In genomic region chr1:164446020-164446419, GRCh38 we compare ENCODE assay signal across 30 cellular contexts.
"Had no signal": no experiment of that assay in that cellular context is flagged by ENCODE, and none has a peak within 500 bp of the region (broad histone marks: within the 10 kb centered on the region; RNA-seq: fewer than 3 reads in every experiment).

No MANE protein-coding gene starts in this region.

- H3K27ac Mint-ChIP-seq: T-cell had no signal

- H3K27me3 ChIP-seq: SJSA1 had no signal

- H3K27ac ChIP-seq: PC-9, SJSA1 had no signal

- H3K4me3 Mint-ChIP-seq: T-cell had no signal

- FAIRE-seq: RCC 7860 had no signal

- ATAC-seq: Panc1, T-cell had no signal

- H3K9ac ChIP-seq: SK-N-SH had no signal

- H2AFZ ChIP-seq: PC-9 had no signal

- DNase-seq: Karpas-422, NCI-H1048, NCI-H1092 treated with DMSO at 0.1 percent for 48 hours, NCI-H1105 treated with DMSO at 0.1 percent for 48 hours, NCI-H1417, NCI-H1436, NCI-H146, NCI-H1694, NCI-H187, NCI-H1930, NCI-H2029 treated with DMSO at 0.1 percent for 48 hours, NCI-H2081 treated with DMSO at 0.1 percent for 48 hours, NCI-H2107, NCI-H2171, NCI-H226, NCI-H446 treated with DMSO at 0.1 percent for 48 hours, NCI-H510A, NCI-H524, NCI-H526, NCI-H69, NCI-H748 treated with DMSO at 0.1 percent for 48 hours, NCI-H82, PC-9, Right ventricle myocardium superior, SHP77 treated with DMSO at 0.1 percent for 48 hours, SK-N-SH, T-cell had no signal

- H3K4me1 Mint-ChIP-seq: T-cell had no signal

- H3K4me3 ChIP-seq: PC-9, SJSA1 had no signal

- H3K9me3 ChIP-seq: SJSA1, SK-N-SH had no signal

- H3K36me3 ChIP-seq: SJSA1 had no signal

- H3K4me2 ChIP-seq: PC-9, SK-N-SH had no signal

- H3K4me1 ChIP-seq: SJSA1 had no signal

- H3K27me3 Mint-ChIP-seq: T-cell had no signal

- H3K36me3 Mint-ChIP-seq: T-cell had no signal
